21 cellular contexts compared by ENCODE assay signal in genomic region chr6:31418251-31418650, GRCh38.
"Had no signal": no experiment of that assay in that cellular context is flagged by ENCODE, and none has a peak within 500 bp of the region (broad histone marks: within the 10 kb centered on the region; RNA-seq: fewer than 3 reads in every experiment).

No MANE protein-coding gene starts in this region.

- H3K9me3 Mint-ChIP-seq: effector memory CD8-positive, alpha-beta T cell; natural killer cell treated with Interleukin-12 subunit alpha and Interleukin-12 subunit beta and Interleukin-15 and Interleukin-18, amount 100 ng/mL, for 72 hours; neural progenitor cell; type B pancreatic cell had no signal

- H3K36me3 ChIP-seq: neural progenitor cell had no signal

- H3K4me3 Mint-ChIP-seq: dendritic cell treated with granulocyte-macrophage colony-stimulating factor and Interleukin-4, amounts not matched to agents 40 ng/mL and 50 ng/mL, for 4 days; effector memory CD8-positive, alpha-beta T cell; natural killer cell treated with Interleukin-12 subunit alpha and Interleukin-12 subunit beta and Interleukin-15 and Interleukin-18, amount 100 ng/mL, for 72 hours; neural progenitor cell; type B pancreatic cell had no signal

- H3K27ac ChIP-seq: heart left ventricle, neural progenitor cell, pancreas, suprapubic skin, thyroid gland had no signal

- H3K27me3 Mint-ChIP-seq: effector memory CD8-positive, alpha-beta T cell; natural killer cell treated with Interleukin-12 subunit alpha and Interleukin-12 subunit beta and Interleukin-15 and Interleukin-18, amount 100 ng/mL, for 72 hours had no signal

- ATAC-seq: effector memory CD8-positive, alpha-beta T cell; heart left ventricle; left colon; left ventricle myocardium superior; natural killer cell treated with Interleukin-12 subunit alpha and Interleukin-12 subunit beta and Interleukin-15 and Interleukin-18, amount 100 ng/mL, for 72 hours; pancreas; right cardiac atrium; stimulated activated naive CD8-positive, alpha-beta T cell treated with anti-CD3 and anti-CD28 coated beads, Interleukin-15, Interleukin-2, amounts not matched to agents 100 U/mL and 50 U/mL, for 24 hours had no signal

- H3K4me1 ChIP-seq: heart left ventricle, neural progenitor cell, pancreas, suprapubic skin, thyroid gland had no signal

- H3K4me3 ChIP-seq: heart left ventricle, lung, neural progenitor cell, pancreas, smooth muscle cell, suprapubic skin, thyroid gland had no signal

- DNase-seq: effector memory CD8-positive, alpha-beta T cell; heart left ventricle; hippocampal formation; left colon; left ventricle myocardium superior; mesenchymal stem cell; midbrain; occipital lobe; pancreas; right cardiac atrium; stimulated activated CD4-positive, alpha-beta T cell treated with anti-CD3 and anti-CD28 coated beads, Interleukin-2, amount 100 ng/mL, for 48 hours; stimulated activated naive CD8-positive, alpha-beta T cell treated with anti-CD3 and anti-CD28 coated beads, Interleukin-15, Interleukin-2, amounts not matched to agents 100 U/mL and 50 U/mL, for 24 hours; thyroid gland had no signal

- H3K27me3 ChIP-seq: heart left ventricle, neural progenitor cell, pancreas, suprapubic skin, thyroid gland had no signal

- H3K27ac Mint-ChIP-seq: dendritic cell treated with granulocyte-macrophage colony-stimulating factor and Interleukin-4, amounts not matched to agents 40 ng/mL and 50 ng/mL, for 4 days; natural killer cell treated with Interleukin-12 subunit alpha and Interleukin-12 subunit beta and Interleukin-15 and Interleukin-18, amount 100 ng/mL, for 72 hours; neural progenitor cell; progenitor cell of endocrine pancreas; type B pancreatic cell had no signal

- H3K9me3 ChIP-seq: pancreas, suprapubic skin, thyroid gland had no signal
